ENCODE assay signal across 8 cellular contexts in genomic region chr12:30694412-30694955, GRCh38. TPM values are rescaled to one million over a fixed set of nuclear protein-coding genes. Genes with fewer than 3 reads are reported as not detected.
DNase-seq lines count a peak whose midpoint lies in the region; ATAC-seq, FAIRE-seq and TF ChIP-seq lines count a peak whose summit lies in the region.

No MANE protein-coding gene starts in this region.

- H3K4me3 ChIP-seq in DOHH2 (ENCODE audit: low read length) (peak overlapping the region; percentile 89), kidney (ENCODE audit: low read length in 2 of 2) (peak overlapping the region; percentile 83 to 95), tibial artery (peak overlapping the region; percentile 82 to 92)

- peak overlapping the region; percentile 79 for H3K4me2 ChIP-seq in DOHH2 (ENCODE audit: low read length)

- intact Hi-C loops in kidney (cut with DNase I) (no loop called here), tibial artery (cut with DNase I; ENCODE audit: low total_unique reads) (loop anchor here (2.0 to 10.0 kb wide), 2 partner anchors 60 to 110 kb away; partner anchors contain the start of gene CAPRIN2)

- H3K27me3 Mint-ChIP-seq in activated CD8-positive, alpha-beta T cell treated with anti-CD3 and anti-CD28 coated beads, Interleukin-2, amount 10 ng/mL, durations not matched to agents 7 days and 5 days (ENCODE audit: low read depth), result peaks cover 9% of the 10 kb centered on the region

- peaks cover 31% of the 10 kb centered on the region for H3K4me1 Mint-ChIP-seq in activated CD8-positive, alpha-beta T cell treated with anti-CD3 and anti-CD28 coated beads, Interleukin-2, amount 10 ng/mL, durations not matched to agents 7 days and 5 days (ENCODE audit: low read depth)

- ATAC-seq in HG03354 (IDR thresholded peaks at IDR 0.05; ENCODE audit: poor library complexity, severe bottlenecking, unreplicated experiment), result peak; percentile 34
- ATAC-seq in activated CD8-positive, alpha-beta T cell treated with anti-CD3 and anti-CD28 coated beads, Interleukin-2, amount 10 ng/mL, durations not matched to agents 7 days and 5 days, result no peak
- no peak for ATAC-seq in HG03520 (IDR thresholded peaks at IDR 0.05; ENCODE audit: unreplicated experiment)

- no peak overlapping the region for H3K27ac ChIP-seq in DOHH2 (ENCODE audit: low read depth, low read length)
- H3K27ac ChIP-seq in kidney (ENCODE audit: low read depth in 2 of 2, low read length in 2 of 2), result peak overlapping the region in 1 of 2 donors; percentile 51
- peak overlapping the region; percentile 82 to 85 for H3K27ac ChIP-seq in tibial artery

- H3K36me3 ChIP-seq in DOHH2 (ENCODE audit: control insufficient read depth, low read length) (peaks cover 3% of the 10 kb centered on the region; the same call in 1 of the 2 replicates), kidney (ENCODE audit: control insufficient read depth in 1 of 2, insufficient read depth in 2 of 2, low read length in 2 of 2) (no peaks in the 10 kb centered on the region), tibial artery (no peaks in the 10 kb centered on the region)

- CTCF ChIA-PET in activated CD8-positive, alpha-beta T cell treated with anti-CD3 and anti-CD28 coated beads, Interleukin-2, amount 10 ng/mL, durations not matched to agents 7 days and 5 days (lab: Charles Lee), result interaction anchor here (1.1 to 4.6 kb wide), 6 partner anchors 10 to 101 kb away, joined by 4 to 19 read pairs (median 8); no protein-coding TSS in a partner anchor

- POLR2A ChIA-PET in activated CD8-positive, alpha-beta T cell treated with anti-CD3 and anti-CD28 coated beads, Interleukin-2, amount 10 ng/mL, durations not matched to agents 7 days and 5 days (lab: Charles Lee), result interaction anchor here (1.5 kb wide), 1 partner anchor 29 kb away, joined by 5 read pairs; no protein-coding TSS in a partner anchor

- H3K27me3 ChIP-seq in DOHH2 (ENCODE audit: control insufficient read depth, low read length), result no peaks in the 10 kb centered on the region
- no peaks in the 10 kb centered on the region for H3K27me3 ChIP-seq in tibial artery

- H3K4me1 ChIP-seq in DOHH2 (ENCODE audit: control insufficient read depth, low read length) (peaks cover 20% of the 10 kb centered on the region), kidney (ENCODE audit: control insufficient read depth in 1 of 2, insufficient read depth in 1 of 2, low read depth in 1 of 2, low read length in 2 of 2) (peaks cover 8 to 9% of the 10 kb centered on the region in 2 donors), tibial artery (peaks cover 0 to 36% (median 19%) of the 10 kb centered on the region in 4 donors)

- H3F3A ChIP-seq in DOHH2 (ENCODE audit: control insufficient read depth, insufficient read depth), result no peaks in the 10 kb centered on the region

- no peak for DNase-seq in activated CD8-positive, alpha-beta T cell treated with anti-CD3 and anti-CD28 coated beads, Interleukin-2, amount 10 ng/mL, durations not matched to agents 7 days and 5 days
- DNase-seq in kidney (no peak), tibial artery (no peak), MV-4-11 (lab: John Stamatoyannopoulos, UW) (no peak), NCI-H774 (lab: John Stamatoyannopoulos, UW) (no peak)

- no peak for FAIRE-seq in kidney (lab: Jason Lieb, UNC)

- H4K20me1 ChIP-seq in DOHH2 (ENCODE audit: control insufficient read depth, insufficient read depth, low read depth, low read length), result peaks cover 12% of the 10 kb centered on the region

- H3K4me3 Mint-ChIP-seq in activated CD8-positive, alpha-beta T cell treated with anti-CD3 and anti-CD28 coated beads, Interleukin-2, amount 10 ng/mL, durations not matched to agents 7 days and 5 days, result peak overlapping the region; percentile 92

- peaks cover 5% of the 10 kb centered on the region for H3K36me3 Mint-ChIP-seq in activated CD8-positive, alpha-beta T cell treated with anti-CD3 and anti-CD28 coated beads, Interleukin-2, amount 10 ng/mL, durations not matched to agents 7 days and 5 days (ENCODE audit: low read depth)

- H3K9me3 Mint-ChIP-seq in activated CD8-positive, alpha-beta T cell treated with anti-CD3 and anti-CD28 coated beads, Interleukin-2, amount 10 ng/mL, durations not matched to agents 7 days and 5 days (ENCODE audit: insufficient read depth), result no peaks in the 10 kb centered on the region

- H3K9me2 ChIP-seq in DOHH2 (replicated peaks; ENCODE audit: control insufficient read depth, low read length), result no peaks in the 10 kb centered on the region

- H3K79me2 ChIP-seq in DOHH2 (ENCODE audit: control insufficient read depth, low read length), result peaks cover 54% of the 10 kb centered on the region

- H3K9me3 ChIP-seq in DOHH2 (ENCODE audit: control insufficient read depth, insufficient read depth, low read length), result no peaks in the 10 kb centered on the region
- no peaks in the 10 kb centered on the region for H3K9me3 ChIP-seq in kidney (ENCODE audit: control insufficient read depth in 1 of 2, low read length in 2 of 2)
- H3K9me3 ChIP-seq in tibial artery, result no peaks in the 10 kb centered on the region

- no peak for TF ChIP-seq CTCF in DOHH2 (IDR thresholded peaks at IDR 0.05; ENCODE audit: low read depth, low read length, poor library complexity, severe bottlenecking)
- TF ChIP-seq CTCF in kidney (IDR thresholded peaks at IDR 0.05; ENCODE audit: borderline replicate concordance, extremely low read depth, insufficient read depth), result no peak
- no peak for TF ChIP-seq CTCF in tibial artery (IDR thresholded peaks at IDR 0.05)

- H3K27ac Mint-ChIP-seq in activated CD8-positive, alpha-beta T cell treated with anti-CD3 and anti-CD28 coated beads, Interleukin-2, amount 10 ng/mL, durations not matched to agents 7 days and 5 days, result peak overlapping the region; percentile 83

- H3K9ac ChIP-seq in kidney (ENCODE audit: low read length in 2 of 2), result peak overlapping the region in 1 of 2 donors; percentile 88

RNA-seq across cellular contexts. Expression of gene IPO8, which starts 1.2 kb away (rescaled TPM):
- 10 to 100 TPM; 50.8 to 52.2 TPM for total RNA-seq in activated CD8-positive, alpha-beta T cell treated with anti-CD3 and anti-CD28 coated beads, Interleukin-2, amount 10 ng/mL, durations not matched to agents 7 days and 5 days
- total RNA-seq in kidney, result 63.3 TPM
- 19.5 TPM for polyA plus RNA-seq in kidney (ENCODE audit: insufficient read depth, low read depth, low replicate concordance)
